9 cellular contexts compared by ENCODE assay signal in the genomic region with DNA sequence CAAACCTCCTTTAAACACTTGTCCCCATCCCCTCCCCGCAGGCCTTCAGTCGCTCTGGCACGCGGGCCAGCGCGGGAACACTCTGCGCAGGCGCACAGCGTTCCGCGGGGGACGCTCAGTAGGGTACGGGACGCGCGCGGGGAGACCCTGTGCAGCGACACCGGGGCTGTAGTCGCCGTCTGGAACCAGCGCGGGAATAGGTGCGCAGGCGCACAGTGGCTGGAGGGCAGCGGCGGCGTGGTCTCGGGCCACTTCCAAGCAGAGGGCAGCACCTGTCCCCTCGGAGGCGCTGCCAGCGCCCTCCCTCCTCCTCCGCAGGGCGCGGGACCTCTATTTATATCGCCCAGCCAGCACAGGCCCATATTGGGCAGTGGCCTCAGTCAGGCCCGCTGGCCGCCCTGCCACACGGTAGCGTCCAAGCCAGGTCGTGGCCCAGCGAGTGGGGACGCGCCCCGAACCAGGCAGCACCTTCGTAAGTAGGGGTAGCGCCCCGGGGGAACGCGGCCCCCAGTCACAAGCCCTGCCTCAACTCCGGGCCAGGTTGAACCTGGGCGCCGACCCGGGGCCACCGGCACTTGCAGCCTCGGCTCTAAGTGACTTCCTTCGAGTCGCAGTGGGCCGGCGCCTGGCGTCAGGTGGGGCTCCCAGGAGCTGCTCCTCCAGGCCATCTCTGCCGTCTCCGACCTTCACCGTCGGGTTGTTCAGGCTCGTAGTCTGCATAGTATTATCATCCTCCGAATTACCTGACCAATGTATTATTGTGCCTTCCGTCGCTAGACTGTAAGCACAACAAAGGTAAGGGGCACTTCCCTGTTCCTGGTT. TPM values are rescaled to one million over a fixed set of nuclear protein-coding genes. Genes with fewer than 3 reads are reported as not detected.
DNase-seq lines count a peak whose midpoint lies in the region; ATAC-seq and TF ChIP-seq lines count a peak whose summit lies in the region.
"Had no signal": no experiment of that assay in that cellular context is flagged by ENCODE, and none has a peak within 500 bp of the region (broad histone marks: within the 10 kb centered on the region; RNA-seq: fewer than 3 reads in every experiment).

A gene with protein sequence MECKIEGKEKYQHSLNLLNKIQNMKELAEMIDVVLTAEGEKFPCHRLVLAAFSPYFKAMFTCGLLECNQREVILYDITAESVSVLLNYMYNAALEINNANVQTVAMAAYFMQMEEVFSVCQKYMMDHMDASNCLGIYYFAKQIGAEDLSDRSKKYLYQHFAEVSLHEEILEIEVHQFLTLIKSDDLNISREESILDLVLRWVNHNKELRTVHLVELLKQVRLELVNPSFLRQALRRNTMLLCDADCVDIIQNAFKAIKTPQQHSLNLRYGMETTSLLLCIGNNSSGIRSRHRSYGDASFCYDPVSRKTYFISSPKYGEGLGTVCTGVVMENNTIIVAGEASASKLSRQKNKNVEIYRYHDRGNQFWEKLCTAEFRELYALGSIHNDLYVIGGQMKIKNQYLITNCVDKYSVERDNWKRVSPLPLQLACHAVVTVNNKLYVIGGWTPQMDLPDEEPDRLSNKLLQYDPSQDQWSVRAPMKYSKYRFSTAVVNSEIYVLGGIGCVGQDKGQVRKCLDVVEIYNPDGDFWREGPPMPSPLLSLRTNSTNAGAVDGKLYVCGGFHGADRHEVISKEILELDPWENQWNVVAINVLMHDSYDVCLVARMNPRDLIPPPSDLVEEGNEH (plus strand): TSS at position 118 of the 822 bp plus-strand sequence. CDS start 7,830 bp downstream, outside the sequence.

- H3K9me3 ChIP-seq in left ventricle myocardium inferior (replicated peaks) (peaks cover 4% of the 10 kb centered on the region), psoas muscle (peaks cover 4% of the 10 kb centered on the region)

- H3K27ac Mint-ChIP-seq in activated naive CD8-positive, alpha-beta T cell = no peak within 1 kb of the TSS

- H3K4me3 Mint-ChIP-seq in activated naive CD8-positive, alpha-beta T cell = peak within 1 kb of the TSS; percentile 44

- H3K27ac ChIP-seq in left ventricle myocardium inferior (replicated peaks) = peak within 1 kb of the TSS; percentile 79
- peak within 1 kb of the TSS; percentile 97 for H3K27ac ChIP-seq in psoas muscle

- H3K27me3 ChIP-seq in left ventricle myocardium inferior (ENCODE audit: low read depth) (no peaks in the 10 kb centered on the region), psoas muscle (ENCODE audit: insufficient read depth in 3 of 3, low read length in 2 of 3) (no peaks in the 10 kb centered on the region)

- H3K36me3 ChIP-seq in left ventricle myocardium inferior = no peaks in the 10 kb centered on the region
- H3K36me3 ChIP-seq in psoas muscle (ENCODE audit: insufficient read depth in 1 of 2, low read depth in 1 of 2) = no peaks in the 10 kb centered on the region

- no peaks in the 10 kb centered on the region for H3K9me3 Mint-ChIP-seq in activated naive CD8-positive, alpha-beta T cell (ENCODE audit: low read depth)

- H3K4me3 ChIP-seq in left ventricle myocardium inferior (peak within 1 kb of the TSS; percentile 71), psoas muscle (peak within 1 kb of the TSS; percentile 75)

- DNase-seq in DMS79 treated with DMSO at 0.1 percent for 48 hours (lab: John Stamatoyannopoulos, UW) = peak; percentile 78
- DNase-seq in left ventricle myocardium inferior = peak; percentile 62
- DNase-seq in psoas muscle = peak; percentile 79 to 94
- no peak for DNase-seq in kidney glomerular epithelial cell (lab: John Stamatoyannopoulos, UW)
- no peak for DNase-seq in NCI-H2171 (lab: John Stamatoyannopoulos, UW)
- DNase-seq in NOMO-1 treated with dmso at 0.1 percent for 144 hours (lab: John Stamatoyannopoulos, UW; ENCODE audit: unreplicated experiment) = no peak

- H3K27me3 Mint-ChIP-seq in activated naive CD8-positive, alpha-beta T cell = peaks cover 32% of the 10 kb centered on the region

- peak; percentile 97 to 99 (median 98) for ATAC-seq in psoas muscle
- no peak for ATAC-seq in GM21717 (IDR thresholded peaks at IDR 0.05; ENCODE audit: unreplicated experiment)

- H3K4me1 Mint-ChIP-seq in activated naive CD8-positive, alpha-beta T cell (ENCODE audit: low read depth) = peaks cover 9% of the 10 kb centered on the region

- TF ChIP-seq CTCF in left ventricle myocardium inferior (IDR thresholded peaks at IDR 0.05; ENCODE audit: borderline replicate concordance) = no peak
- TF ChIP-seq CTCF in psoas muscle (IDR thresholded peaks at IDR 0.05) = no peak

- no peaks in the 10 kb centered on the region for H3K36me3 Mint-ChIP-seq in activated naive CD8-positive, alpha-beta T cell

- intact Hi-C loops in left ventricle myocardium inferior (cut with micrococcal nuclease) (no loop called here), psoas muscle (cut with DNase I) (loop anchor here in 1 of 2 donors (5.0 kb wide), 2 partner anchors 37 to 93 kb away; partner anchors contain the start of gene MGLL)

- H3K4me1 ChIP-seq in left ventricle myocardium inferior (peaks cover 55% of the 10 kb centered on the region), psoas muscle (peaks cover 42% of the 10 kb centered on the region)

- 5 to 10% (median 6%) methylated on average over 58 to 69 of the region's 69 CpGs for WGBS in psoas muscle, 3 donors

RNA-seq across cellular contexts. Expression of the gene that starts here (rescaled TPM):
- total RNA-seq in left ventricle myocardium inferior (41.8 TPM), psoas muscle (10 to 100 TPM; 20.6 to 47.5 (median 29.5) TPM)
- polyA plus RNA-seq in psoas muscle = 10 to 100 TPM in 1 of 3 donors, 1 to 10 TPM in 2; 2.1 to 17.3 (median 7.3) TPM
- total RNA-seq: dermis microvascular lymphatic vessel endothelial cell had no signal

Comparison
In these comparisons a context has a peak if more than half of its experiments do, and no peak if none do; other contexts are left out.
1. DNase-seq: peak in DMS79 treated with DMSO at 0.1 percent for 48 hours (single experiment), left ventricle myocardium inferior (single experiment) and psoas muscle (2 of 2); none in kidney glomerular epithelial cell (single experiment), NCI-H2171 (single experiment) and NOMO-1 treated with dmso at 0.1 percent for 144 hours (single experiment).